Comparison of ENCODE assay signal across 1 cellular context in genomic region chr11:119107538-119108150, GRCh38.
TF ChIP-seq lines count a peak whose summit lies in the region.

No MANE protein-coding gene starts in this region.

TF ChIP-seq in HepG2, 621 proteins besides CTCF, POLR2A, EP300 and RAD21 (continued from another document):
- TF ChIP-seq MNT (IDR thresholded peaks at IDR 0.05): no peak
- TF ChIP-seq, protein P1, sequence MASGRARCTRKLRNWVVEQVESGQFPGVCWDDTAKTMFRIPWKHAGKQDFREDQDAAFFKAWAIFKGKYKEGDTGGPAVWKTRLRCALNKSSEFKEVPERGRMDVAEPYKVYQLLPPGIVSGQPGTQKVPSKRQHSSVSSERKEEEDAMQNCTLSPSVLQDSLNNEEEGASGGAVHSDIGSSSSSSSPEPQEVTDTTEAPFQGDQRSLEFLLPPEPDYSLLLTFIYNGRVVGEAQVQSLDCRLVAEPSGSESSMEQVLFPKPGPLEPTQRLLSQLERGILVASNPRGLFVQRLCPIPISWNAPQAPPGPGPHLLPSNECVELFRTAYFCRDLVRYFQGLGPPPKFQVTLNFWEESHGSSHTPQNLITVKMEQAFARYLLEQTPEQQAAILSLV (CRISPR knock-in tag; IDR thresholded peaks at IDR 0.05; ENCODE audit: borderline replicate concordance): no peak
- no peak for TF ChIP-seq REST (IDR thresholded peaks at IDR 0.05; ENCODE audit: borderline replicate concordance in 1 of 2, low read depth in 1 of 2, low read length in 2 of 2)
- no peak for TF ChIP-seq ZNF121 (CRISPR knock-in tag; IDR thresholded peaks at IDR 0.05)
- TF ChIP-seq, protein P2, sequence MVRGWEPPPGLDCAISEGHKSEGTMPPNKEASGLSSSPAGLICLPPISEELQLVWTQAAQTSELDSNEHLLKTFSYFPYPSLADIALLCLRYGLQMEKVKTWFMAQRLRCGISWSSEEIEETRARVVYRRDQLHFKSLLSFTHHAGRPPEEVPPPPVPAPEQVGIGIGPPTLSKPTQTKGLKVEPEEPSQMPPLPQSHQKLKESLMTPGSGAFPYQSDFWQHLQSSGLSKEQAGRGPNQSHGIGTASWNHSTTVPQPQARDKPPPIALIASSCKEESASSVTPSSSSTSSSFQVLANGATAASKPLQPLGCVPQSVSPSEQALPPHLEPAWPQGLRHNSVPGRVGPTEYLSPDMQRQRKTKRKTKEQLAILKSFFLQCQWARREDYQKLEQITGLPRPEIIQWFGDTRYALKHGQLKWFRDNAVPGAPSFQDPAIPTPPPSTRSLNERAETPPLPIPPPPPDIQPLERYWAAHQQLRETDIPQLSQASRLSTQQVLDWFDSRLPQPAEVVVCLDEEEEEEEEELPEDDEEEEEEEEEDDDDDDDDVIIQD (CRISPR knock-in tag; IDR thresholded peaks at IDR 0.05; ENCODE audit: low read depth): no peak
- TF ChIP-seq MAZ (IDR thresholded peaks at IDR 0.05; ENCODE audit: borderline replicate concordance, low read depth, low read length): no peak
- TF ChIP-seq MAZ (CRISPR knock-in tag; IDR thresholded peaks at IDR 0.05; ENCODE audit: low read depth): no peak
- TF ChIP-seq RERE (CRISPR knock-in tag; IDR thresholded peaks at IDR 0.05; ENCODE audit: low read depth): no peak
- TF ChIP-seq, protein P3, sequence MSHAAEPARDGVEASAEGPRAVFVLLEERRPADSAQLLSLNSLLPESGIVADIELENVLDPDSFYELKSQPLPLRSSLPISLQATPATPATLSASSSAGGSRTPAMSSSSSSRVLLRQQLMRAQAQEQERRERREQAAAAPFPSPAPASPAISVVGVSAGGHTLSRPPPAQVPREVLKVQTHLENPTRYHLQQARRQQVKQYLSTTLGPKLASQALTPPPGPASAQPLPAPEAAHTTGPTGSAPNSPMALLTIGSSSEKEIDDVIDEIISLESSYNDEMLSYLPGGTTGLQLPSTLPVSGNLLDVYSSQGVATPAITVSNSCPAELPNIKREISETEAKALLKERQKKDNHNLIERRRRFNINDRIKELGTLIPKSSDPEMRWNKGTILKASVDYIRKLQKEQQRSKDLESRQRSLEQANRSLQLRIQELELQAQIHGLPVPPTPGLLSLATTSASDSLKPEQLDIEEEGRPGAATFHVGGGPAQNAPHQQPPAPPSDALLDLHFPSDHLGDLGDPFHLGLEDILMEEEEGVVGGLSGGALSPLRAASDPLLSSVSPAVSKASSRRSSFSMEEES (CRISPR knock-in tag; IDR thresholded peaks at IDR 0.05): no peak
- no peak for TF ChIP-seq REXO4 (CRISPR knock-in tag; IDR thresholded peaks at IDR 0.05; ENCODE audit: borderline replicate concordance)
- no peak for TF ChIP-seq SATB2 (CRISPR knock-in tag; IDR thresholded peaks at IDR 0.05)
- TF ChIP-seq ZNF451 (CRISPR knock-in tag; IDR thresholded peaks at IDR 0.05): no peak
- no peak for TF ChIP-seq SMAD9 (CRISPR knock-in tag; IDR thresholded peaks at IDR 0.05)
- TF ChIP-seq ZSCAN21 (CRISPR knock-in tag; IDR thresholded peaks at IDR 0.05; ENCODE audit: borderline replicate concordance): peak; percentile 6; the same call in 1 of the 2 replicates
- TF ChIP-seq PHB2 (IDR thresholded peaks at IDR 0.05; ENCODE audit: partially characterized antibody): no peak
- TF ChIP-seq SYNCRIP (IDR thresholded peaks at IDR 0.05; ENCODE audit: insufficient read depth, low read depth, low read length): no peak
- TF ChIP-seq ZNF703 (CRISPR knock-in tag; IDR thresholded peaks at IDR 0.05; ENCODE audit: borderline replicate concordance): no peak
- TF ChIP-seq THAP7 (CRISPR knock-in tag; IDR thresholded peaks at IDR 0.05): 0 out of 2 replicates have a peak, but pooled peaks have one; percentile 10
- peak; percentile 73; the same call in 1 of the 2 replicates for TF ChIP-seq ZNF546 (CRISPR knock-in tag; conservative IDR thresholded peaks at IDR 0.05)
- TF ChIP-seq ETV5 (CRISPR knock-in tag; IDR thresholded peaks at IDR 0.05; ENCODE audit: borderline replicate concordance): no peak
- TF ChIP-seq, protein P4, sequence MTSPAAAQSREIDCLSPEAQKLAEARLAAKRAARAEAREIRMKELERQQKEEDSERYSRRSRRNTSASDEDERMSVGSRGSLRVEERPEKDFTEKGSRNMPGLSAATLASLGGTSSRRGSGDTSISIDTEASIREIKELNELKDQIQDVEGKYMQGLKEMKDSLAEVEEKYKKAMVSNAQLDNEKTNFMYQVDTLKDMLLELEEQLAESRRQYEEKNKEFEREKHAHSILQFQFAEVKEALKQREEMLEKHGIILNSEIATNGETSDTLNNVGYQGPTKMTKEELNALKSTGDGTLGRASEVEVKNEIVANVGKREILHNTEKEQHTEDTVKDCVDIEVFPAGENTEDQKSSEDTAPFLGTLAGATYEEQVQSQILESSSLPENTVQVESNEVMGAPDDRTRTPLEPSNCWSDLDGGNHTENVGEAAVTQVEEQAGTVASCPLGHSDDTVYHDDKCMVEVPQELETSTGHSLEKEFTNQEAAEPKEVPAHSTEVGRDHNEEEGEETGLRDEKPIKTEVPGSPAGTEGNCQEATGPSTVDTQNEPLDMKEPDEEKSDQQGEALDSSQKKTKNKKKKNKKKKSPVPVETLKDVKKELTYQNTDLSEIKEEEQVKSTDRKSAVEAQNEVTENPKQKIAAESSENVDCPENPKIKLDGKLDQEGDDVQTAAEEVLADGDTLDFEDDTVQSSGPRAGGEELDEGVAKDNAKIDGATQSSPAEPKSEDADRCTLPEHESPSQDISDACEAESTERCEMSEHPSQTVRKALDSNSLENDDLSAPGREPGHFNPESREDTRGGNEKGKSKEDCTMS (CRISPR knock-in tag; conservative IDR thresholded peaks at IDR 0.05): no peak
- TF ChIP-seq NKX3-1 (CRISPR knock-in tag; IDR thresholded peaks at IDR 0.05): no peak
- no peak for TF ChIP-seq EEA1 (CRISPR knock-in tag; IDR thresholded peaks at IDR 0.05; ENCODE audit: borderline replicate concordance)
- no peak for TF ChIP-seq PLRG1 (conservative IDR thresholded peaks at IDR 0.05)
- TF ChIP-seq ZBTB3 (CRISPR knock-in tag; IDR thresholded peaks at IDR 0.05; ENCODE audit: borderline replicate concordance, low read depth): no peak
- TF ChIP-seq SIN3B (IDR thresholded peaks at IDR 0.05; ENCODE audit: low read length): no peak
- TF ChIP-seq EZH2 (conservative IDR thresholded peaks at IDR 0.05; ENCODE audit: low read depth, low read length): no peak
TF ChIP-seq in HepG2: peak in this region for 21.
